In the genomic region with DNA sequence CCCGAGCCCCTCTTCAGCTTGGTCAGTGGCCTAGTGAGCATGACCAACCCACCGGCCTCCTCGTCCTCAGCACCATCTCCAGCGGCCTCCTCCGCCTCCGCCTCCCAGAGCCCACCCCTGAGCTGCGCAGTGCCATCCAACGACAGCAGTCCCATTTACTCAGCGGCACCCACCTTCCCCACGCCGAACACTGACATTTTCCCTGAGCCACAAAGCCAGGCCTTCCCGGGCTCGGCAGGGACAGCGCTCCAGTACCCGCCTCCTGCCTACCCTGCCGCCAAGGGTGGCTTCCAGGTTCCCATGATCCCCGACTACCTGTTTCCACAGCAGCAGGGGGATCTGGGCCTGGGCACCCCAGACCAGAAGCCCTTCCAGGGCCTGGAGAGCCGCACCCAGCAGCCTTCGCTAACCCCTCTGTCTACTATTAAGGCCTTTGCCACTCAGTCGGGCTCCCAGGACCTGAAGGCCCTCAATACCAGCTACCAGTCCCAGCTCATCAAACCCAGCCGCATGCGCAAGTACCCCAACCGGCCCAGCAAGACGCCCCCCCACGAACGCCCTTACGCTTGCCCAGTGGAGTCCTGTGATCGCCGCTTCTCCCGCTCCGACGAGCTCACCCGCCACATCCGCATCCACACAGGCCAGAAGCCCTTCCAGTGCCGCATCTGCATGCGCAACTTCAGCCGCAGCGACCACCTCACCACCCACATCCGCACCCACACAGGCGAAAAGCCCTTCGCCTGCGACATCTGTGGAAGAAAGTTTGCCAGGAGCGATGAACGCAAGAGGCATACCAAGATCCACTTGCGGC, we compare ENCODE assay signal across 8 cellular contexts. TPM values are rescaled to one million over a fixed set of nuclear protein-coding genes. Genes with fewer than 3 reads are reported as not detected.
DNase-seq lines count a peak whose midpoint lies in the region; ATAC-seq and TF ChIP-seq lines count a peak whose summit lies in the region.

No MANE protein-coding gene starts in this region.

- DNase-seq in activated CD8-positive, alpha-beta T cell treated with anti-CD3 and anti-CD28 coated beads, Interleukin-2, amount 10 ng/mL, durations not matched to agents 7 days and 5 days, result peak; percentile 41
- DNase-seq in left cardiac atrium (peak; percentile 45), skeletal muscle cell (ENCODE audit: low read depth) (no peak)
- no peak for DNase-seq in stimulated activated CD4-positive, alpha-beta T cell treated with anti-CD3 and anti-CD28 coated beads, Interleukin-12 subunit alpha, Interleukin-12 subunit beta, amount 100 ng/mL, for 4 hours
- no peak for DNase-seq in effector CD4-positive, alpha-beta T cell
- no peak for DNase-seq in stimulated activated naive CD4-positive, alpha-beta T cell treated with Interleukin-2 at 50 U/mL for 16 hours (lab: John Stamatoyannopoulos, UW)

- H3K9me3 Mint-ChIP-seq in activated CD8-positive, alpha-beta T cell treated with anti-CD3 and anti-CD28 coated beads, Interleukin-2, amount 10 ng/mL, durations not matched to agents 7 days and 5 days (ENCODE audit: insufficient read depth), result no peaks in the 10 kb centered on the region

- H3K4me3 Mint-ChIP-seq in activated CD8-positive, alpha-beta T cell treated with anti-CD3 and anti-CD28 coated beads, Interleukin-2, amount 10 ng/mL, durations not matched to agents 7 days and 5 days, result peak overlapping the region; percentile 87

- ATAC-seq in GM18505 (IDR thresholded peaks at IDR 0.05; ENCODE audit: unreplicated experiment) (no peak), left cardiac atrium (no peak), HG02678 (IDR thresholded peaks at IDR 0.05; ENCODE audit: unreplicated experiment) (no peak)
- no peak for ATAC-seq in activated CD8-positive, alpha-beta T cell treated with anti-CD3 and anti-CD28 coated beads, Interleukin-2, amount 10 ng/mL, durations not matched to agents 7 days and 5 days

- H3K27ac Mint-ChIP-seq in activated CD8-positive, alpha-beta T cell treated with anti-CD3 and anti-CD28 coated beads, Interleukin-2, amount 10 ng/mL, durations not matched to agents 7 days and 5 days, result peak overlapping the region; percentile 53

- H3K4me3 ChIP-seq in skeletal muscle cell (ENCODE audit: low read depth, low read length), result peak overlapping the region; percentile 76

- H3K4me1 Mint-ChIP-seq in activated CD8-positive, alpha-beta T cell treated with anti-CD3 and anti-CD28 coated beads, Interleukin-2, amount 10 ng/mL, durations not matched to agents 7 days and 5 days (ENCODE audit: low read depth), result peaks cover 22% of the 10 kb centered on the region

- CTCF ChIA-PET in activated CD8-positive, alpha-beta T cell treated with anti-CD3 and anti-CD28 coated beads, Interleukin-2, amount 10 ng/mL, durations not matched to agents 7 days and 5 days (lab: Charles Lee), result interaction anchor here (1.3 to 3.3 kb wide), 2 partner anchors 36 to 114 kb away, joined by 3 to 19 read pairs; a partner anchor contains a TSS

- POLR2A ChIA-PET in activated CD8-positive, alpha-beta T cell treated with anti-CD3 and anti-CD28 coated beads, Interleukin-2, amount 10 ng/mL, durations not matched to agents 7 days and 5 days (lab: Charles Lee), result interaction anchor here (0.7 kb wide), 1 partner anchor 364 kb away, joined by 3 read pairs; no protein-coding TSS in a partner anchor

- peaks cover 21% of the 10 kb centered on the region for H3K27me3 Mint-ChIP-seq in activated CD8-positive, alpha-beta T cell treated with anti-CD3 and anti-CD28 coated beads, Interleukin-2, amount 10 ng/mL, durations not matched to agents 7 days and 5 days (ENCODE audit: low read depth)

- intact Hi-C loops in left cardiac atrium (cut with DNase I), result no loop called here

- peak; percentile 57 for TF ChIP-seq POLR2A in GM18505 (IDR thresholded peaks at IDR 0.05; ENCODE audit: borderline replicate concordance, extremely low read depth, insufficient read depth, insufficient read length)

- H3K36me3 Mint-ChIP-seq in activated CD8-positive, alpha-beta T cell treated with anti-CD3 and anti-CD28 coated beads, Interleukin-2, amount 10 ng/mL, durations not matched to agents 7 days and 5 days (ENCODE audit: low read depth), result peaks cover 6% of the 10 kb centered on the region

RNA-seq across cellular contexts. Expression of a gene that starts 1.8 kb away (rescaled TPM):
- total RNA-seq in activated CD8-positive, alpha-beta T cell treated with anti-CD3 and anti-CD28 coated beads, Interleukin-2, amount 10 ng/mL, durations not matched to agents 7 days and 5 days, result 10 to 100 TPM in 1 of 2 experiments, 1 to 10 TPM in 1; 8.9 to 10.1 TPM
- total RNA-seq in left cardiac atrium, result 10 to 100 TPM; 29.1 to 71.9 TPM

RNA-seq across cellular contexts. Expression of a gene that starts 28.2 kb away (rescaled TPM):
- total RNA-seq in activated CD8-positive, alpha-beta T cell treated with anti-CD3 and anti-CD28 coated beads, Interleukin-2, amount 10 ng/mL, durations not matched to agents 7 days and 5 days, result 1 to 10 TPM in 1 of 2 experiments, under 1 TPM in 1; 0.68 to 1.1 TPM
- 10 to 100 TPM; 15.6 to 17.0 TPM for total RNA-seq in left cardiac atrium

Comparison
In these comparisons a context has a peak if more than half of its experiments do, and no peak if none do; other contexts are left out.
1. DNase-seq: peak in activated CD8-positive, alpha-beta T cell treated with anti-CD3 and anti-CD28 coated beads, Interleukin-2, amount 10 ng/mL, durations not matched to agents 7 days and 5 days (single experiment) and left cardiac atrium (single experiment); none in skeletal muscle cell (single experiment), stimulated activated CD4-positive, alpha-beta T cell treated with anti-CD3 and anti-CD28 coated beads, Interleukin-12 subunit alpha, Interleukin-12 subunit beta, amount 100 ng/mL, for 4 hours (single experiment), effector CD4-positive, alpha-beta T cell (single experiment) and stimulated activated naive CD4-positive, alpha-beta T cell treated with Interleukin-2 at 50 U/mL for 16 hours (single experiment).
2. RNA of a gene that starts 28.2 kb away (total RNA-seq): 15.6 to 17.0 TPM in left cardiac atrium; 0.68 to 1.1 TPM in activated CD8-positive, alpha-beta T cell treated with anti-CD3 and anti-CD28 coated beads, Interleukin-2, amount 10 ng/mL, durations not matched to agents 7 days and 5 days; every median in the first group is over 4 times any median in the second.